In the genomic region with DNA sequence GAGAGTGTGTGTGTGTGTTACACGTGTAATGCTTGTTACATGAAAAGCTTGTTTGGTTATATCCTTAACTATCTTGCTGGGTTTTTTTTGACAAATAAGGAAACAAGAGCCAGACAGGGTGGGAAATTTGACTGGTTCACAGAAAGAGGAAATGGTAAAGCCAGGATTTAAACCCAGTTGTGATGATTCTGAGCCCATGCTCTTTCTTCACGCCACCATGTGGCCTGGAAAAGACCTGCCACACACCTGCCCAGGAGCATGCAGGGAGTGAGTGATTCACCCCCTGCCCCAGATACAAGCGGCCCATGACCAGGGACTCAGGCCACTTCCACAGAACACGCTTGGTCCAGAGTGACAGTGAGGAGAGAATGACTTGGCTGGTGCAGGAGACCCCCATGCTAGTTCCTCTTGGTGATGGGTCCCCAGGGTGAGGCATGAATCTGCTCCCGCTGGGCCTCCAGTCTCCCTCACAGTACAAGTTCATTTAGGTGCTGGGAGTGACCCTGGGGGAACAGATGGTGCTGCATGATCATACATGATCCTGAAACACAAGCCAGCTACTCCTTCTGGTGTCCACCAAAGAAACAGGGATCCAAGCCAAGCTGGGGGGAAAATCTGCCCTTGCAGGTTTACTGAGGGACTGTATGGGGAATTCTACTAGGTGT, we compare ENCODE assay signal across 11 cellular contexts. TPM values are rescaled to one million over a fixed set of nuclear protein-coding genes. Genes with fewer than 3 reads are reported as not detected.
A peak's percentile ranks its signal among the peaks of the same experiment; 100 is the strongest.
DNase-seq lines count a peak whose midpoint lies in the region; ATAC-seq and TF ChIP-seq lines count a peak whose summit lies in the region.
"Had no signal": no experiment of that assay in that cellular context is flagged by ENCODE, and none has a peak within 500 bp of the region (broad histone marks: within the 10 kb centered on the region; RNA-seq: fewer than 3 reads in every experiment).

No MANE protein-coding gene starts in this region.

- H3K27ac Mint-ChIP-seq in stimulated activated memory B cell treated with anti-CD40 and anti-IgM and Interleukin-4, amounts not matched to agents 10 μg/mL and 1 μg/mL and 100 μg/mL, for 72 hours = no peak overlapping the region
- H3K27ac Mint-ChIP-seq in nephron progenitor cell = no peak overlapping the region

- H3K9me3 ChIP-seq in cardiac muscle cell (ENCODE audit: low read depth) (no peaks in the 10 kb centered on the region), left lung (no peaks in the 10 kb centered on the region)
- H3K9me3 ChIP-seq: mucosa of descending colon had no signal

- H3K4me3 ChIP-seq in cardiac muscle cell (no peak overlapping the region), epithelial cell of esophagus (ENCODE audit: low read length) (no peak overlapping the region), left lung (no peak overlapping the region)
- H3K4me3 ChIP-seq: mucosa of descending colon had no signal

- H3K9me3 Mint-ChIP-seq in stimulated activated memory B cell treated with anti-CD40 and anti-IgM and Interleukin-4, amounts not matched to agents 10 μg/mL and 1 μg/mL and 100 μg/mL, for 72 hours = no peaks in the 10 kb centered on the region
- H3K9me3 Mint-ChIP-seq in nephron progenitor cell = peaks cover 3% of the 10 kb centered on the region

- H3K27ac ChIP-seq in cardiac muscle cell = peak overlapping the region; percentile 83
- H3K27ac ChIP-seq in left lung = no peak overlapping the region

- H3K4me1 Mint-ChIP-seq in stimulated activated memory B cell treated with anti-CD40 and anti-IgM and Interleukin-4, amounts not matched to agents 10 μg/mL and 1 μg/mL and 100 μg/mL, for 72 hours = peaks cover 8% of the 10 kb centered on the region
- peaks cover 34% of the 10 kb centered on the region for H3K4me1 Mint-ChIP-seq in nephron progenitor cell

- TF ChIP-seq CTCF in cardiac muscle cell (IDR thresholded peaks at IDR 0.05; ENCODE audit: low read depth, low read length) = no peak
- no peak for TF ChIP-seq CTCF in epithelial cell of esophagus (IDR thresholded peaks at IDR 0.05; ENCODE audit: insufficient read depth, low read depth, low read length, missing control alignments)
- no peak for TF ChIP-seq CTCF in left lung (IDR thresholded peaks at IDR 0.05)
- no peak for TF ChIP-seq CTCF in nephron progenitor cell (IDR thresholded peaks at IDR 0.05)

- no peak overlapping the region for H3K4me3 Mint-ChIP-seq in stimulated activated memory B cell treated with anti-CD40 and anti-IgM and Interleukin-4, amounts not matched to agents 10 μg/mL and 1 μg/mL and 100 μg/mL, for 72 hours
- no peak overlapping the region for H3K4me3 Mint-ChIP-seq in nephron progenitor cell

- no peaks in the 10 kb centered on the region for H3K36me3 Mint-ChIP-seq in stimulated activated memory B cell treated with anti-CD40 and anti-IgM and Interleukin-4, amounts not matched to agents 10 μg/mL and 1 μg/mL and 100 μg/mL, for 72 hours
- no peaks in the 10 kb centered on the region for H3K36me3 Mint-ChIP-seq in nephron progenitor cell (ENCODE audit: low read depth)

- H3K36me3 ChIP-seq in cardiac muscle cell = no peaks in the 10 kb centered on the region
- no peaks in the 10 kb centered on the region for H3K36me3 ChIP-seq in left lung

- peaks cover 11% of the 10 kb centered on the region for H3K27me3 Mint-ChIP-seq in stimulated activated memory B cell treated with anti-CD40 and anti-IgM and Interleukin-4, amounts not matched to agents 10 μg/mL and 1 μg/mL and 100 μg/mL, for 72 hours
- peaks cover 17% of the 10 kb centered on the region for H3K27me3 Mint-ChIP-seq in nephron progenitor cell (ENCODE audit: low read depth, poor library complexity)

- no peaks in the 10 kb centered on the region for H3K27me3 ChIP-seq in cardiac muscle cell
- H3K27me3 ChIP-seq in left lung = no peaks in the 10 kb centered on the region

- no peak for DNase-seq in cardiac muscle cell (ENCODE audit: low read depth in 1 of 2, low spot score in 1 of 2)
- DNase-seq in Right ventricle myocardium inferior (ENCODE audit: missing footprints) = no peak
- peak; percentile 41 for DNase-seq in NCI-H1694 (lab: John Stamatoyannopoulos, UW)
- DNase-seq in epithelial cell of esophagus (ENCODE audit: low read depth) = peak; percentile 14
- DNase-seq in left lung = no peak
- no peak for DNase-seq in nephron progenitor cell
- DNase-seq: activated CD4-positive, alpha-beta T cell treated with anti-CD3 and anti-CD28 coated beads for 1 hour; mucosa of descending colon; NCI-H1930 had no signal

- no peak for ATAC-seq in Right ventricle myocardium inferior
- peak; percentile 45 for ATAC-seq in stimulated activated memory B cell treated with anti-CD40 and anti-IgM and Interleukin-4, amounts not matched to agents 10 μg/mL and 1 μg/mL and 100 μg/mL, for 72 hours
- no peak for ATAC-seq in left lung
- ATAC-seq in GM21825 (IDR thresholded peaks at IDR 0.05; ENCODE audit: unreplicated experiment) = no peak

- intact Hi-C loops in Right ventricle myocardium inferior (cut with DNase I) (no loop called here), left lung (cut with DNase I) (no loop called here)

- peaks cover 14% of the 10 kb centered on the region for H3K4me1 ChIP-seq in cardiac muscle cell (ENCODE audit: low read depth)
- H3K4me1 ChIP-seq in left lung = peaks cover 0 to 10% of the 10 kb centered on the region in 2 donors

RNA-seq across cellular contexts. Expression of a gene that starts 21.0 kb away (rescaled TPM):
- total RNA-seq in cardiac muscle cell (0.27 and 0.46 TPM in 2 replicates), Right ventricle myocardium inferior (0.05 TPM), left lung (under 1 TPM; 0.24 to 0.76 TPM)
- 1.5 and 1.9 TPM in 2 replicates for polyA plus RNA-seq in cardiac muscle cell

RNA-seq across cellular contexts. Expression of a gene that starts 45.9 kb away (rescaled TPM):
- total RNA-seq in cardiac muscle cell (56.5 and 58.0 TPM in 2 replicates), Right ventricle myocardium inferior (60.1 TPM), left lung (10 to 100 TPM; 31.2 to 42.4 TPM)
- polyA plus RNA-seq in cardiac muscle cell = 65.4 and 81.5 TPM in 2 replicates

Comparison
In these comparisons a context has a peak if more than half of its experiments do, and no peak if none do; other contexts are left out.
1. DNase-seq: peak in NCI-H1694 (single experiment) and epithelial cell of esophagus (single experiment); none in cardiac muscle cell (0 of 2), Right ventricle myocardium inferior (single experiment), left lung (0 of 2) and nephron progenitor cell (single experiment).